Comparison of ENCODE assay signal across 1 cellular context in the genomic region with DNA sequence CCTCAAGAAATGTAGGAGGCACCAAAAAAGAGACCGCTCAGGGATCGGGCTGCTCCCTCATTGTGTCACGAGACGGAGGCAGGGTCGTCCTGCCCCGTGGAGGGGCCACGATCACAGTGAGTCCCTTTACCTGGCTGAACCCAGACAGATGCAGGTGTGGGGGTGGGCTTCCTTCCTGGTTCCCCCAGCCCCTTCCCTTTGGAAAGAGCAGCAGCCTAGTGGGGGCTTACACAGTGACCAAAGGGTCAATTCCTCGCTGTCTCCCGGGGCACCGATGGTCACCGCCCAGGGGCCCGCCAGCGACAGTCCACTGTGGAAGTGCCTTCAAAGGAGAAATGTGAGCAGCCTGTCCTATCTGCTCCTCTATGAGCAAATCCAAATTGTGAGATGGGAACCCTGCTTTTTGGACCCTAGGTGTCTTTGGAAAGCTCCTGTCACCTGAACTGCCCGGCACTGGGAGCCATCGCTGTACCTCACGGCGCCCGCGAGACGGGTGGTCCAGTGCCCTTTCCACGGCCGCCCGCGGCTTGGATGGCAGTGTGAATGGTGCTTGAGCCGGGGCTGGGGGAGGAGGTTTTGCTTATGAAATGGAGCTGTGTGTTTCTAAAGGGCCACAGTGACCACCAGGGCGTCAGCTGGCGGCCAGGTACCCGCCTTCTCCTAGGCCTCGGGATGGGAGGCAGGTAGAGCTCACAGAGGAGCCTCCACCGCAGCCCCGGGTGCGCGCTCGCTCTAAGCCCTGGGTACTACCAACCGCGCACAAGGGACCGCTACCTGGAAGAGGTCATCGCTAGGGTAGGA.
TF ChIP-seq lines count a peak whose summit lies in the region.

No MANE protein-coding gene starts in this region.

TF ChIP-seq in GM23338, 12 proteins besides CTCF, POLR2A, EP300 and RAD21 (continued from another document):
- TF ChIP-seq, protein P1, sequence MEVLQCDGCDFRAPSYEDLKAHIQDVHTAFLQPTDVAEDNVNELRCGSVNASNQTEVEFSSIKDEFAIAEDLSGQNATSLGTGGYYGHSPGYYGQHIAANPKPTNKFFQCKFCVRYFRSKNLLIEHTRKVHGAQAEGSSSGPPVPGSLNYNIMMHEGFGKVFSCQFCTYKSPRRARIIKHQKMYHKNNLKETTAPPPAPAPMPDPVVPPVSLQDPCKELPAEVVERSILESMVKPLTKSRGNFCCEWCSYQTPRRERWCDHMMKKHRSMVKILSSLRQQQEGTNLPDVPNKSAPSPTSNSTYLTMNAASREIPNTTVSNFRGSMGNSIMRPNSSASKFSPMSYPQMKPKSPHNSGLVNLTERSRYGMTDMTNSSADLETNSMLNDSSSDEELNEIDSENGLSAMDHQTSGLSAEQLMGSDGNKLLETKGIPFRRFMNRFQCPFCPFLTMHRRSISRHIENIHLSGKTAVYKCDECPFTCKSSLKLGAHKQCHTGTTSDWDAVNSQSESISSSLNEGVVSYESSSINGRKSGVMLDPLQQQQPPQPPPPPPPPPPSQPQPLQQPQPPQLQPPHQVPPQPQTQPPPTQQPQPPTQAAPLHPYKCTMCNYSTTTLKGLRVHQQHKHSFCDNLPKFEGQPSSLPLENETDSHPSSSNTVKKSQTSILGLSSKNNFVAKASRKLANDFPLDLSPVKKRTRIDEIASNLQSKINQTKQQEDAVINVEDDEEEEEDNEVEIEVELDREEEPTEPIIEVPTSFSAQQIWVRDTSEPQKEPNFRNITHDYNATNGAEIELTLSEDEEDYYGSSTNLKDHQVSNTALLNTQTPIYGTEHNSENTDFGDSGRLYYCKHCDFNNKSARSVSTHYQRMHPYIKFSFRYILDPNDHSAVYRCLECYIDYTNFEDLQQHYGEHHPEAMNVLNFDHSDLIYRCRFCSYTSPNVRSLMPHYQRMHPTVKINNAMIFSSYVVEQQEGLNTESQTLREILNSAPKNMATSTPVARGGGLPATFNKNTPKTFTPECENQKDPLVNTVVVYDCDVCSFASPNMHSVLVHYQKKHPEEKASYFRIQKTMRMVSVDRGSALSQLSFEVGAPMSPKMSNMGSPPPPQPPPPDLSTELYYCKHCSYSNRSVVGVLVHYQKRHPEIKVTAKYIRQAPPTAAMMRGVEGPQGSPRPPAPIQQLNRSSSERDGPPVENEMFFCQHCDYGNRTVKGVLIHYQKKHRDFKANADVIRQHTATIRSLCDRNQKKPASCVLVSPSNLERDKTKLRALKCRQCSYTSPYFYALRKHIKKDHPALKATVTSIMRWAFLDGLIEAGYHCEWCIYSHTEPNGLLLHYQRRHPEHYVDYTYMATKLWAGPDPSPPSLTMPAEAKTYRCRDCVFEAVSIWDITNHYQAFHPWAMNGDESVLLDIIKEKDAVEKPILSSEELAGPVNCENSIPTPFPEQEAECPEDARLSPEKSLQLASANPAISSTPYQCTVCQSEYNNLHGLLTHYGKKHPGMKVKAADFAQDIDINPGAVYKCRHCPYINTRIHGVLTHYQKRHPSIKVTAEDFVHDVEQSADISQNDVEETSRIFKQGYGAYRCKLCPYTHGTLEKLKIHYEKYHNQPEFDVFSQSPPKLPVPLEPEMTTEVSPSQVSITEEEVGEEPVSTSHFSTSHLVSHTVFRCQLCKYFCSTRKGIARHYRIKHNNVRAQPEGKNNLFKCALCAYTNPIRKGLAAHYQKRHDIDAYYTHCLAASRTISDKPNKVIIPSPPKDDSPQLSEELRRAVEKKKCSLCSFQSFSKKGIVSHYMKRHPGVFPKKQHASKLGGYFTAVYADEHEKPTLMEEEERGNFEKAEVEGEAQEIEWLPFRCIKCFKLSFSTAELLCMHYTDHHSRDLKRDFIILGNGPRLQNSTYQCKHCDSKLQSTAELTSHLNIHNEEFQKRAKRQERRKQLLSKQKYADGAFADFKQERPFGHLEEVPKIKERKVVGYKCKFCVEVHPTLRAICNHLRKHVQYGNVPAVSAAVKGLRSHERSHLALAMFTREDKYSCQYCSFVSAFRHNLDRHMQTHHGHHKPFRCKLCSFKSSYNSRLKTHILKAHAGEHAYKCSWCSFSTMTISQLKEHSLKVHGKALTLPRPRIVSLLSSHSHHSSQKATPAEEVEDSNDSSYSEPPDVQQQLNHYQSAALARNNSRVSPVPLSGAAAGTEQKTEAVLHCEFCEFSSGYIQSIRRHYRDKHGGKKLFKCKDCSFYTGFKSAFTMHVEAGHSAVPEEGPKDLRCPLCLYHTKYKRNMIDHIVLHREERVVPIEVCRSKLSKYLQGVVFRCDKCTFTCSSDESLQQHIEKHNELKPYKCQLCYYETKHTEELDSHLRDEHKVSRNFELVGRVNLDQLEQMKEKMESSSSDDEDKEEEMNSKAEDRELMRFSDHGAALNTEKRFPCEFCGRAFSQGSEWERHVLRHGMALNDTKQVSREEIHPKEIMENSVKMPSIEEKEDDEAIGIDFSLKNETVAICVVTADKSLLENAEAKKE (CRISPR knock-in tag; IDR thresholded peaks at IDR 0.05), result no peak
- no peak for TF ChIP-seq ZNF114 (CRISPR knock-in tag; IDR thresholded peaks at IDR 0.05)
- TF ChIP-seq, protein P2, sequence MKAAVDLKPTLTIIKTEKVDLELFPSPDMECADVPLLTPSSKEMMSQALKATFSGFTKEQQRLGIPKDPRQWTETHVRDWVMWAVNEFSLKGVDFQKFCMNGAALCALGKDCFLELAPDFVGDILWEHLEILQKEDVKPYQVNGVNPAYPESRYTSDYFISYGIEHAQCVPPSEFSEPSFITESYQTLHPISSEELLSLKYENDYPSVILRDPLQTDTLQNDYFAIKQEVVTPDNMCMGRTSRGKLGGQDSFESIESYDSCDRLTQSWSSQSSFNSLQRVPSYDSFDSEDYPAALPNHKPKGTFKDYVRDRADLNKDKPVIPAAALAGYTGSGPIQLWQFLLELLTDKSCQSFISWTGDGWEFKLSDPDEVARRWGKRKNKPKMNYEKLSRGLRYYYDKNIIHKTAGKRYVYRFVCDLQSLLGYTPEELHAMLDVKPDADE (IDR thresholded peaks at IDR 0.05), result no peak
TF ChIP-seq in GM23338: peak in this region for 0.
